10 cellular contexts compared by ENCODE assay signal in genomic region chr7:45114257-45114656, GRCh38. TPM values are rescaled to one million over a fixed set of nuclear protein-coding genes. Genes with fewer than 3 reads are reported as not detected.
"Had no signal": no experiment of that assay in that cellular context is flagged by ENCODE, and none has a peak within 500 bp of the region (broad histone marks: within the 10 kb centered on the region; RNA-seq: fewer than 3 reads in every experiment).

No MANE protein-coding gene starts in this region.

RNA-seq across cellular contexts. Expression of gene NACAD, which starts 25.5 kb away (rescaled TPM):
- total RNA-seq: T-helper 1 cell treated with Interleukin-12 subunit alpha and Interleukin-12 subunit beta and Interleukin-4 antibody, amounts not matched to agents 30 ng/mL and 1 ng/mL, for 36 hours had no signal

RNA-seq across cellular contexts. Expression of gene RAMP3, which starts 43.3 kb away (rescaled TPM):
- total RNA-seq: activated CD8-positive, alpha-beta T cell treated with anti-CD3 and anti-CD28 coated beads for 36 hours; activated naive CD4-positive, alpha-beta T cell treated with anti-CD3 and anti-CD28 coated beads for 36 hours; activated naive CD8-positive, alpha-beta T cell treated with anti-CD3 and anti-CD28 coated beads for 36 hours; activated T-cell treated with anti-CD3 and anti-CD28 coated beads, Interleukin-2, amount 50 U/mL, for 4 hours; activated T-helper 17 cell treated with anti-CD3 and anti-CD28 coated beads, Interleukin-2, amount 50 U/mL, for 72 hours; cardiac muscle cell; endodermal cell; epithelial cell of proximal tubule; T-helper 1 cell treated with Interleukin-12 subunit alpha and Interleukin-12 subunit beta and Interleukin-4 antibody, amounts not matched to agents 30 ng/mL and 1 ng/mL, for 36 hours; T-helper 2 cell treated with Interferon-gamma antibody and Interleukin-4, amounts not matched to agents 100 ng/mL and 5 ng/mL, for 36 hours had no signal
- polyA plus RNA-seq: cardiac muscle cell had no signal
